10 cellular contexts compared by ENCODE assay signal in the genomic region with DNA sequence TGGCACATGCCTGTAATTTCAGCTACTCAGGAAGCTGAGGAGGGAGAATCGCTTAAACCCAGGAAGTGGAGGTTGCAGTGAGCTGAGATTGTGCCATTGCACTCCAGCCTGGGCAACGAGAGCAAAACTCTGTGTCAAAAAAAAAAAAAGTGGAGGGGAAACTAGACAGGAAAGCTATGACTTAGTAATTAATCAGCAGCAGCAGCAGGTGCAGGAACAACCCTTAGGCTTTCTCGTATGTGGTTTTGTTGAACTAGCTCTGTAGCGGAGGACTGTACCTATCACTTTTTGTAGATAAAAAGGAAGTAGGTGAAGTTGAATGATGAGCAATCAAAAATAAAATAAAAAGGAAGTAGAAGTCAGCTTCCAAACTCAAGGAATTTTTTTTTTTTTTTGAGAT.
DNase-seq lines count a peak whose midpoint lies in the region; ATAC-seq and TF ChIP-seq lines count a peak whose summit lies in the region.
"Had no signal": no experiment of that assay in that cellular context is flagged by ENCODE, and none has a peak within 500 bp of the region (broad histone marks: within the 10 kb centered on the region; RNA-seq: fewer than 3 reads in every experiment).

No MANE protein-coding gene starts in this region.

- peak overlapping the region; percentile 61 for H3K4me3 Mint-ChIP-seq in activated naive CD8-positive, alpha-beta T cell treated with anti-CD3 and anti-CD28 coated beads for 36 hours
- peak overlapping the region; percentile 41 to 71 for H3K4me3 Mint-ChIP-seq in stimulated activated naive CD8-positive, alpha-beta T cell treated with anti-CD3 and anti-CD28 coated beads, Interleukin-15, amount 100 ng/mL, for 72 hours
- H3K4me3 Mint-ChIP-seq in WTC11: no peak overlapping the region

- CTCF ChIA-PET in WTC11 (lab: Charles Lee): interaction anchor here (0.7 kb wide), 1 partner anchor 52 kb away, joined by 4 read pairs; no protein-coding TSS in a partner anchor

- POLR2A ChIA-PET in WTC11 (lab: Charles Lee): no interaction called here

- no peaks in the 10 kb centered on the region for H3K27me3 Mint-ChIP-seq in activated naive CD8-positive, alpha-beta T cell treated with anti-CD3 and anti-CD28 coated beads for 36 hours
- H3K27me3 Mint-ChIP-seq in stimulated activated naive CD8-positive, alpha-beta T cell treated with anti-CD3 and anti-CD28 coated beads, Interleukin-15, amount 100 ng/mL, for 72 hours: no peaks in the 10 kb centered on the region
- no peaks in the 10 kb centered on the region for H3K27me3 Mint-ChIP-seq in WTC11 (ENCODE audit: low read depth)

- peak; percentile 71 for ATAC-seq in stimulated activated naive CD8-positive, alpha-beta T cell treated with anti-CD3 and anti-CD28 coated beads, Interleukin-15, amount 100 ng/mL, for 72 hours
- ATAC-seq in WTC11: no peak
- ATAC-seq: Panc1 had no signal

- no peak overlapping the region for H3K27ac Mint-ChIP-seq in activated naive CD8-positive, alpha-beta T cell treated with anti-CD3 and anti-CD28 coated beads for 36 hours
- H3K27ac Mint-ChIP-seq in stimulated activated naive CD8-positive, alpha-beta T cell treated with anti-CD3 and anti-CD28 coated beads, Interleukin-15, amount 100 ng/mL, for 72 hours: no peak overlapping the region
- H3K27ac Mint-ChIP-seq in WTC11: no peak overlapping the region

- TF ChIP-seq CTCF in WTC11 (IDR thresholded peaks at IDR 0.05): no peak

- H3K4me1 Mint-ChIP-seq in activated naive CD8-positive, alpha-beta T cell treated with anti-CD3 and anti-CD28 coated beads for 36 hours: peaks cover 6% of the 10 kb centered on the region
- peaks cover 12% of the 10 kb centered on the region for H3K4me1 Mint-ChIP-seq in stimulated activated naive CD8-positive, alpha-beta T cell treated with anti-CD3 and anti-CD28 coated beads, Interleukin-15, amount 100 ng/mL, for 72 hours
- no peaks in the 10 kb centered on the region for H3K4me1 Mint-ChIP-seq in WTC11

- no peaks in the 10 kb centered on the region for H3K9me3 Mint-ChIP-seq in activated naive CD8-positive, alpha-beta T cell treated with anti-CD3 and anti-CD28 coated beads for 36 hours
- H3K9me3 Mint-ChIP-seq in stimulated activated naive CD8-positive, alpha-beta T cell treated with anti-CD3 and anti-CD28 coated beads, Interleukin-15, amount 100 ng/mL, for 72 hours: no peaks in the 10 kb centered on the region
- peaks cover 15% of the 10 kb centered on the region for H3K9me3 Mint-ChIP-seq in WTC11

- peak; percentile 31 for DNase-seq in stimulated activated CD4-positive, alpha-beta T cell treated with anti-CD3 and anti-CD28 coated beads, Interleukin-15, amount 100 ng/mL, for 24 hours
- no peak for DNase-seq in stimulated activated CD4-positive, alpha-beta T cell treated with anti-CD3 and anti-CD28 coated beads, Interleukin-2, amount 100 ng/mL, for 48 hours
- peak; percentile 30 for DNase-seq in NCI-H146 (lab: John Stamatoyannopoulos, UW)
- no peak for DNase-seq in activated naive CD8-positive, alpha-beta T cell treated with anti-CD3 and anti-CD28 coated beads for 36 hours
- DNase-seq in stimulated activated naive CD8-positive, alpha-beta T cell treated with anti-CD3 and anti-CD28 coated beads, Interleukin-15, amount 100 ng/mL, for 72 hours: no peak
- no peak for DNase-seq in cerebellar cortex (ENCODE audit: low spot score)
- DNase-seq in NCI-H1105 treated with DMSO at 0.1 percent for 48 hours (lab: John Stamatoyannopoulos, UW): no peak
- DNase-seq in WTC11 (ENCODE audit: low spot score): no peak
- DNase-seq: activated CD8-positive, alpha-beta memory T cell treated with anti-CD3 and anti-CD28 coated beads, Interleukin-2, amount 50 U/mL, for 4 hours had no signal

- no peaks in the 10 kb centered on the region for H3K36me3 Mint-ChIP-seq in activated naive CD8-positive, alpha-beta T cell treated with anti-CD3 and anti-CD28 coated beads for 36 hours
- H3K36me3 Mint-ChIP-seq in WTC11: 0 out of 2 replicates have a peak, but pooled peaks cover under 1% of the 10 kb centered on the region

TF ChIP-seq in WTC11, 78 proteins besides CTCF, POLR2A, EP300 and RAD21:
- TF ChIP-seq ZNF671 (CRISPR knock-in tag; IDR thresholded peaks at IDR 0.05) (no peak), JAZF1 (CRISPR knock-in tag; IDR thresholded peaks at IDR 0.05) (no peak), ZNF317 (CRISPR knock-in tag; IDR thresholded peaks at IDR 0.05; ENCODE audit: borderline replicate concordance, low read depth) (no peak), FOXP1 (CRISPR knock-in tag; IDR thresholded peaks at IDR 0.05; ENCODE audit: borderline replicate concordance) (no peak), TCF7 (CRISPR knock-in tag; IDR thresholded peaks at IDR 0.05; ENCODE audit: low read depth) (no peak), JUN (CRISPR knock-in tag; IDR thresholded peaks at IDR 0.05) (no peak), GTF2I (CRISPR knock-in tag; conservative IDR thresholded peaks at IDR 0.05) (no peak), ZBTB21 (CRISPR knock-in tag; IDR thresholded peaks at IDR 0.05; ENCODE audit: borderline replicate concordance) (no peak), NFE2L1 (CRISPR knock-in tag; IDR thresholded peaks at IDR 0.05) (no peak), MXD4 (CRISPR knock-in tag; IDR thresholded peaks at IDR 0.05; ENCODE audit: borderline replicate concordance) (no peak)
- TF ChIP-seq, protein P1, sequence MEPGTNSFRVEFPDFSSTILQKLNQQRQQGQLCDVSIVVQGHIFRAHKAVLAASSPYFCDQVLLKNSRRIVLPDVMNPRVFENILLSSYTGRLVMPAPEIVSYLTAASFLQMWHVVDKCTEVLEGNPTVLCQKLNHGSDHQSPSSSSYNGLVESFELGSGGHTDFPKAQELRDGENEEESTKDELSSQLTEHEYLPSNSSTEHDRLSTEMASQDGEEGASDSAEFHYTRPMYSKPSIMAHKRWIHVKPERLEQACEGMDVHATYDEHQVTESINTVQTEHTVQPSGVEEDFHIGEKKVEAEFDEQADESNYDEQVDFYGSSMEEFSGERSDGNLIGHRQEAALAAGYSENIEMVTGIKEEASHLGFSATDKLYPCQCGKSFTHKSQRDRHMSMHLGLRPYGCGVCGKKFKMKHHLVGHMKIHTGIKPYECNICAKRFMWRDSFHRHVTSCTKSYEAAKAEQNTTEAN (CRISPR knock-in tag; IDR thresholded peaks at IDR 0.05): no peak
- TF ChIP-seq, protein P2, sequence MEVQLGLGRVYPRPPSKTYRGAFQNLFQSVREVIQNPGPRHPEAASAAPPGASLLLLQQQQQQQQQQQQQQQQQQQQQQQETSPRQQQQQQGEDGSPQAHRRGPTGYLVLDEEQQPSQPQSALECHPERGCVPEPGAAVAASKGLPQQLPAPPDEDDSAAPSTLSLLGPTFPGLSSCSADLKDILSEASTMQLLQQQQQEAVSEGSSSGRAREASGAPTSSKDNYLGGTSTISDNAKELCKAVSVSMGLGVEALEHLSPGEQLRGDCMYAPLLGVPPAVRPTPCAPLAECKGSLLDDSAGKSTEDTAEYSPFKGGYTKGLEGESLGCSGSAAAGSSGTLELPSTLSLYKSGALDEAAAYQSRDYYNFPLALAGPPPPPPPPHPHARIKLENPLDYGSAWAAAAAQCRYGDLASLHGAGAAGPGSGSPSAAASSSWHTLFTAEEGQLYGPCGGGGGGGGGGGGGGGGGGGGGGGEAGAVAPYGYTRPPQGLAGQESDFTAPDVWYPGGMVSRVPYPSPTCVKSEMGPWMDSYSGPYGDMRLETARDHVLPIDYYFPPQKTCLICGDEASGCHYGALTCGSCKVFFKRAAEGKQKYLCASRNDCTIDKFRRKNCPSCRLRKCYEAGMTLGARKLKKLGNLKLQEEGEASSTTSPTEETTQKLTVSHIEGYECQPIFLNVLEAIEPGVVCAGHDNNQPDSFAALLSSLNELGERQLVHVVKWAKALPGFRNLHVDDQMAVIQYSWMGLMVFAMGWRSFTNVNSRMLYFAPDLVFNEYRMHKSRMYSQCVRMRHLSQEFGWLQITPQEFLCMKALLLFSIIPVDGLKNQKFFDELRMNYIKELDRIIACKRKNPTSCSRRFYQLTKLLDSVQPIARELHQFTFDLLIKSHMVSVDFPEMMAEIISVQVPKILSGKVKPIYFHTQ (CRISPR knock-in tag; IDR thresholded peaks at IDR 0.05): no peak

Comparison
In these comparisons a context has a peak if more than half of its experiments do, and no peak if none do; other contexts are left out.
1. DNase-seq: peak in stimulated activated CD4-positive, alpha-beta T cell treated with anti-CD3 and anti-CD28 coated beads, Interleukin-15, amount 100 ng/mL, for 24 hours (single experiment) and NCI-H146 (single experiment); none in stimulated activated CD4-positive, alpha-beta T cell treated with anti-CD3 and anti-CD28 coated beads, Interleukin-2, amount 100 ng/mL, for 48 hours (0 of 2), activated naive CD8-positive, alpha-beta T cell treated with anti-CD3 and anti-CD28 coated beads for 36 hours (single experiment), stimulated activated naive CD8-positive, alpha-beta T cell treated with anti-CD3 and anti-CD28 coated beads, Interleukin-15, amount 100 ng/mL, for 72 hours (0 of 2), cerebellar cortex (single experiment), NCI-H1105 treated with DMSO at 0.1 percent for 48 hours (single experiment) and WTC11 (single experiment).